Comparison of ENCODE assay signal across 8 cellular contexts in the genomic region with DNA sequence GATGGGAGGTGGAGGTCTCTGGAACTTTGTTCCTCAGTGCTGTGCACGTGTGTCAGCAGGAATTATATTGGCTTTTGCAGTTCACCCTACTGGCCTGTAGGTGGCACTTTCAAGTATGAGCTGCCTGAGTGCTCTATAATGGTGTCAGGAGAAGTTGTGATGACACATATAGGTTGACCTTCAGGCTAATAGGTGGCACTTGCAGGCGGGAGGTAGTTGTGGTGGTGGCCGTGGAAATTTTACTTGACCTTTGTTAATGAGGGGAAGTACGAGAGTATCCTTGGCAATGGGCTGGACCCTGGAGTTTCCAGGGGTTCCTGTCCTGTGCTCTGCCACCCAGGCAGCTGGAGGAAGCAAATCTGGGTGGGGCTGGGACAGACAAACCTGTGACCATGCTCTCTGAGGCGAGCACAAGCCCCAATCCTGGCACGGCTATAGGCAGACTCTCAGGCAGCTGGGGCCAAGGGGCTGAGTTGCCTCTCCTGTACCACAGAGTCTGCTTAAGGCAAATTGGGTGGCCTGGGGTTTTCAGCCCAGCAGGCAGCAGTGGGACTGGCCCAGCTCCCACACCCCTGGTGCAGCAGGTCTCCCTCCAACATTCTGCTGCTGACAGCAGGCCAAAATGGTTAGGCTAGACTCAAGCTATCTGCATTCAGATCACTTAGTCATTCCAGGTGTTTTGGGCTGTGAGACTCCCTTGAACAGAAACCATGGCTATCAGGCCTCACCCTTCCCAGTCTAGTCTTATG.
A peak's percentile ranks its signal among the peaks of the same experiment; 100 is the strongest.
DNase-seq lines count a peak whose midpoint lies in the region; ATAC-seq and TF ChIP-seq lines count a peak whose summit lies in the region.

No MANE protein-coding gene starts in this region.

- DNase-seq in CD8-positive, alpha-beta T cell, result peak in 3 of 7 experiments; percentile 21 to 54 (median 26)
- DNase-seq in NCI-H226 (peak; percentile 19), right atrium auricular region (ENCODE audit: low spot score) (no peak), DMS79 (lab: John Stamatoyannopoulos, UW) (no peak)
- DNase-seq in activated CD8-positive, alpha-beta memory T cell treated with anti-CD3 and anti-CD28 coated beads, Interleukin-2, amount 50 U/mL, for 48 hours, result peak; percentile 54
- peak; percentile 14 for DNase-seq in stimulated activated CD4-positive, alpha-beta T cell treated with anti-CD3 and anti-CD28 coated beads, Interleukin-4, amount 100 ng/mL, for 1 hour

- peak; percentile 71 for TF ChIP-seq CTCF in CD8-positive, alpha-beta T cell (IDR thresholded peaks at IDR 0.05)
- peak; percentile 49 to 64 for TF ChIP-seq CTCF in right atrium auricular region (IDR thresholded peaks at IDR 0.05)

- peaks cover 2% of the 10 kb centered on the region for H3K4me1 Mint-ChIP-seq in CD8-positive, alpha-beta T cell (ENCODE audit: low read depth)

- no peaks in the 10 kb centered on the region for H3K9me3 Mint-ChIP-seq in CD8-positive, alpha-beta T cell

- CTCF ChIA-PET in CD8-positive, alpha-beta T cell (lab: Charles Lee), result interaction anchor here (0.8 to 1.8 kb wide), 6 partner anchors 9 to 61 kb away, joined by 3 to 8 read pairs (median 4); no protein-coding TSS in a partner anchor

- H3K27me3 Mint-ChIP-seq in CD8-positive, alpha-beta T cell (ENCODE audit: low read depth), result no peaks in the 10 kb centered on the region

- no peaks in the 10 kb centered on the region for H3K4me1 ChIP-seq in CD8-positive, alpha-beta T cell (ENCODE audit: insufficient read depth, low read length)
- no peaks in the 10 kb centered on the region for H3K4me1 ChIP-seq in right atrium auricular region

- no peak overlapping the region for H3K4me3 ChIP-seq in CD8-positive, alpha-beta T cell (ENCODE audit: low read depth, low read length)
- no peak overlapping the region for H3K4me3 ChIP-seq in right atrium auricular region

- ATAC-seq in CD8-positive, alpha-beta T cell, result peak; percentile 67
- peak; percentile 75 for ATAC-seq in GM18870 (IDR thresholded peaks at IDR 0.05; ENCODE audit: unreplicated experiment)
- peak; percentile 87 for ATAC-seq in HG02973 (IDR thresholded peaks at IDR 0.05; ENCODE audit: unreplicated experiment)

- POLR2A ChIA-PET in CD8-positive, alpha-beta T cell (lab: Charles Lee), result interaction anchor here (0.7 kb wide), 1 partner anchor 172 kb away, joined by 3 read pairs; no protein-coding TSS in a partner anchor

- intact Hi-C loops in CD8-positive, alpha-beta T cell (cut with DNase I, micrococcal nuclease), result no loop called here

- H3K27ac ChIP-seq in CD8-positive, alpha-beta T cell (ENCODE audit: low read depth, low read length), result no peak overlapping the region
- H3K27ac ChIP-seq in right atrium auricular region, result no peak overlapping the region

- no peaks in the 10 kb centered on the region for H3K36me3 Mint-ChIP-seq in CD8-positive, alpha-beta T cell

- no peaks in the 10 kb centered on the region for H3K9me3 ChIP-seq in CD8-positive, alpha-beta T cell (ENCODE audit: low read length)
- no peaks in the 10 kb centered on the region for H3K9me3 ChIP-seq in right atrium auricular region

- no peak overlapping the region for H3K27ac Mint-ChIP-seq in CD8-positive, alpha-beta T cell

- no peaks in the 10 kb centered on the region for H3K27me3 ChIP-seq in CD8-positive, alpha-beta T cell (ENCODE audit: insufficient read depth, low read length)
- H3K27me3 ChIP-seq in right atrium auricular region, result no peaks in the 10 kb centered on the region

- no peaks in the 10 kb centered on the region for H3K36me3 ChIP-seq in CD8-positive, alpha-beta T cell (ENCODE audit: insufficient read depth, low read length)
- no peaks in the 10 kb centered on the region for H3K36me3 ChIP-seq in right atrium auricular region

- H3K4me3 Mint-ChIP-seq in CD8-positive, alpha-beta T cell, result no peak overlapping the region

Comparison
In these comparisons a context has a peak if more than half of its experiments do, and no peak if none do; other contexts are left out.
1. DNase-seq: peak in NCI-H226 (single experiment), activated CD8-positive, alpha-beta memory T cell treated with anti-CD3 and anti-CD28 coated beads, Interleukin-2, amount 50 U/mL, for 48 hours (single experiment) and stimulated activated CD4-positive, alpha-beta T cell treated with anti-CD3 and anti-CD28 coated beads, Interleukin-4, amount 100 ng/mL, for 1 hour (single experiment); none in right atrium auricular region (single experiment) and DMS79 (single experiment).
2. Peak in every context shown above with its lines, with median percentiles within 50 percentile points of each other: ATAC-seq.